In the genomic region with DNA sequence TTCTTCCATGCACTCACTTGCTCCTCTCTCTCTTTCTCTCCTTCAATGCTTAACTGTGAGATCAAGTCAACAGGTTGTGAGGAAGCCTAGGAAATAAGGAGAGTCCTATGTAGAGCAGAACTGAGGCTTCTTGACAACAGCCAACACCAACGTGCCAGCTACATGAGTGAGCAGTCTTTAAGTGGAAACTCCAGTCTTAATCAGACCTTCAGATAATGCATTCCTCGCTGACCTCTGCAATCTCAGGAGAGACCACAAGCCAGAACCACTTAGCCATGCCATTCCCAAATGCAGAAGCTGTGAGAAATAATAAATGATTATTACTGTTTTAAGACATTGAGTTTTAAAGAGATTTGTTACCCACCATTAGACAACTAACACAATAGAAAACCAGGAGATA, we compare ENCODE assay signal across 21 cellular contexts. TPM values are rescaled to one million over a fixed set of nuclear protein-coding genes. Genes with fewer than 3 reads are reported as not detected.
"Had no signal": no experiment of that assay in that cellular context is flagged by ENCODE, and none has a peak within 500 bp of the region (broad histone marks: within the 10 kb centered on the region; RNA-seq: fewer than 3 reads in every experiment).

No MANE protein-coding gene starts in this region.

- H3K4me1 Mint-ChIP-seq: activated CD4-positive, alpha-beta T cell treated with anti-CD3 and anti-CD28 coated beads for 36 hours; activated naive CD8-positive, alpha-beta T cell treated with anti-CD3 and anti-CD28 coated beads, Interleukin-2, amount 10 ng/mL, durations not matched to agents 7 days and 5 days; central memory CD8-positive, alpha-beta T cell; T-helper 17 cell had no signal

- H3K27ac Mint-ChIP-seq: activated CD4-positive, alpha-beta T cell treated with anti-CD3 and anti-CD28 coated beads for 36 hours; activated CD8-positive, alpha-beta T cell treated with anti-CD3 and anti-CD28 coated beads for 36 hours; activated naive CD8-positive, alpha-beta T cell treated with anti-CD3 and anti-CD28 coated beads, Interleukin-2, amount 10 ng/mL, durations not matched to agents 7 days and 5 days; T-helper 17 cell had no signal

- H3K4me3 ChIP-seq: adrenal gland, body of pancreas had no signal

- H3K27ac ChIP-seq: adrenal gland, body of pancreas, VCaP had no signal

- H3K9me3 ChIP-seq: adrenal gland, body of pancreas had no signal

- ATAC-seq: activated CD4-positive, alpha-beta T cell treated with anti-CD3 and anti-CD28 coated beads for 36 hours; activated CD8-positive, alpha-beta T cell treated with anti-CD3 and anti-CD28 coated beads for 36 hours; body of pancreas; T-helper 17 cell had no signal

- H3K36me3 ChIP-seq: adrenal gland had no signal

- H3K4me1 ChIP-seq: adrenal gland had no signal

- H3K4me3 Mint-ChIP-seq: activated CD4-positive, alpha-beta T cell treated with anti-CD3 and anti-CD28 coated beads for 36 hours; activated CD8-positive, alpha-beta T cell treated with anti-CD3 and anti-CD28 coated beads for 36 hours; activated naive CD8-positive, alpha-beta T cell treated with anti-CD3 and anti-CD28 coated beads, Interleukin-2, amount 10 ng/mL, durations not matched to agents 7 days and 5 days; central memory CD8-positive, alpha-beta T cell; T-helper 17 cell had no signal

- H3K27me3 ChIP-seq: adrenal gland, body of pancreas had no signal

- H3K9me3 Mint-ChIP-seq: activated CD8-positive, alpha-beta T cell treated with anti-CD3 and anti-CD28 coated beads for 36 hours had no signal

- DNase-seq: activated CD4-positive, alpha-beta T cell treated with anti-CD3 and anti-CD28 coated beads for 36 hours; activated CD4-positive, CD25-positive, alpha-beta regulatory T cell; activated CD8-positive, alpha-beta memory T cell treated with anti-CD3 and anti-CD28 coated beads, Interleukin-2, amount 50 U/mL, for 4 hours; activated CD8-positive, alpha-beta T cell treated with anti-CD3 and anti-CD28 coated beads for 36 hours; activated naive CD4-positive, alpha-beta T cell treated with anti-CD3 and anti-CD28 coated beads, Interleukin-2, amount 50 U/mL, for 16 hours; activated naive CD8-positive, alpha-beta T cell treated with anti-CD3 and anti-CD28 coated beads, Interleukin-2, amount 10 ng/mL, durations not matched to agents 7 days and 5 days; adrenal gland; aorta; body of pancreas; KG1; MV-4-11; NCI-H1092 treated with DMSO at 0.1 percent for 48 hours; NCI-H1694; NCI-H2029; NCI-H510A treated with DMSO at 0.1 percent for 48 hours; NK-92 treated with Interleukin-12 subunit alpha and Interleukin-12 subunit beta, amount 100 ng/mL, for 24 hours; SIG-M5; T-helper 17 cell; T-helper 9 cell had no signal

RNA-seq across cellular contexts. Expression of a gene that starts 6.1 kb away (rescaled TPM):
- total RNA-seq: activated naive CD8-positive, alpha-beta T cell treated with anti-CD3 and anti-CD28 coated beads, Interleukin-2, amount 10 ng/mL, durations not matched to agents 7 days and 5 days had no signal
